1 cellular context compared by ENCODE assay signal in the genomic region with DNA sequence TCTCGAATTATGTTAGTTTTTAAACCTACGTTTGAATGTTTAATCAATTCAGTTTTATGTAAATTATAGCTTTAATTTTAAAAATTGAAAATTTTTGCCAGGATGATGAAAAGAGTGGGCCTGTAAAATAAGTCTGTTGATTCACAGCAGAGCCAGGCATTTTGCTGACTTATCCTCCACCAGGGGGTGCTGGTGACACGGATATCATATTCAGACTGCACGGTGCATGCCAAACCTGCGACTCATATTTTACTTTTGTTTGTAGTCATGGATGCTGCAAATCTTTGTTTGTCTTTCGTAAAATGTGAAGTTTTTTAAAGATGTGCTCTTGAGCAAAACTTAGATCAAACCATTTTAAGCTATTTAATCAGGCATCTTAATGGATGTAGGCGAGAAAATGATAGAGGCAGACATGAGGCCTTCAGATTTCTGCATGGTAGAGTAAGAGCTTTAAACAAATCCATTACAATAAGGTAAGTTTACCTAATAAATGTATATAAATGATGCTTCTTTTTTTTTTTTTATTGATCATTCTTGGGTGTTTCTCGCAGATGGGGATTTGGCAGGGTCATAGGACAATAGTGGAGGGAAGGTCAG.
TF ChIP-seq lines count a peak whose summit lies in the region.

No MANE protein-coding gene starts in this region.

TF ChIP-seq in HepG2, 621 proteins besides CTCF, POLR2A, EP300 and RAD21 (continues in another document):
- TF ChIP-seq FOXK2 (IDR thresholded peaks at IDR 0.05), result no peak
- TF ChIP-seq, protein P1, sequence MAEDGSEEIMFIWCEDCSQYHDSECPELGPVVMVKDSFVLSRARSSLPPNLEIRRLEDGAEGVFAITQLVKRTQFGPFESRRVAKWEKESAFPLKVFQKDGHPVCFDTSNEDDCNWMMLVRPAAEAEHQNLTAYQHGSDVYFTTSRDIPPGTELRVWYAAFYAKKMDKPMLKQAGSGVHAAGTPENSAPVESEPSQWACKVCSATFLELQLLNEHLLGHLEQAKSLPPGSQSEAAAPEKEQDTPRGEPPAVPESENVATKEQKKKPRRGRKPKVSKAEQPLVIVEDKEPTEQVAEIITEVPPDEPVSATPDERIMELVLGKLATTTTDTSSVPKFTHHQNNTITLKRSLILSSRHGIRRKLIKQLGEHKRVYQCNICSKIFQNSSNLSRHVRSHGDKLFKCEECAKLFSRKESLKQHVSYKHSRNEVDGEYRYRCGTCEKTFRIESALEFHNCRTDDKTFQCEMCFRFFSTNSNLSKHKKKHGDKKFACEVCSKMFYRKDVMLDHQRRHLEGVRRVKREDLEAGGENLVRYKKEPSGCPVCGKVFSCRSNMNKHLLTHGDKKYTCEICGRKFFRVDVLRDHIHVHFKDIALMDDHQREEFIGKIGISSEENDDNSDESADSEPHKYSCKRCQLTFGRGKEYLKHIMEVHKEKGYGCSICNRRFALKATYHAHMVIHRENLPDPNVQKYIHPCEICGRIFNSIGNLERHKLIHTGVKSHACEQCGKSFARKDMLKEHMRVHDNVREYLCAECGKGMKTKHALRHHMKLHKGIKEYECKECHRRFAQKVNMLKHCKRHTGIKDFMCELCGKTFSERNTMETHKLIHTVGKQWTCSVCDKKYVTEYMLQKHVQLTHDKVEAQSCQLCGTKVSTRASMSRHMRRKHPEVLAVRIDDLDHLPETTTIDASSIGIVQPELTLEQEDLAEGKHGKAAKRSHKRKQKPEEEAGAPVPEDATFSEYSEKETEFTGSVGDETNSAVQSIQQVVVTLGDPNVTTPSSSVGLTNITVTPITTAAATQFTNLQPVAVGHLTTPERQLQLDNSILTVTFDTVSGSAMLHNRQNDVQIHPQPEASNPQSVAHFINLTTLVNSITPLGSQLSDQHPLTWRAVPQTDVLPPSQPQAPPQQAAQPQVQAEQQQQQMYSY (CRISPR knock-in tag; IDR thresholded peaks at IDR 0.05), result no peak
- TF ChIP-seq ZNF780A (CRISPR knock-in tag; IDR thresholded peaks at IDR 0.05), result no peak
- no peak for TF ChIP-seq WIZ (CRISPR knock-in tag; IDR thresholded peaks at IDR 0.05)
- TF ChIP-seq, protein P2, sequence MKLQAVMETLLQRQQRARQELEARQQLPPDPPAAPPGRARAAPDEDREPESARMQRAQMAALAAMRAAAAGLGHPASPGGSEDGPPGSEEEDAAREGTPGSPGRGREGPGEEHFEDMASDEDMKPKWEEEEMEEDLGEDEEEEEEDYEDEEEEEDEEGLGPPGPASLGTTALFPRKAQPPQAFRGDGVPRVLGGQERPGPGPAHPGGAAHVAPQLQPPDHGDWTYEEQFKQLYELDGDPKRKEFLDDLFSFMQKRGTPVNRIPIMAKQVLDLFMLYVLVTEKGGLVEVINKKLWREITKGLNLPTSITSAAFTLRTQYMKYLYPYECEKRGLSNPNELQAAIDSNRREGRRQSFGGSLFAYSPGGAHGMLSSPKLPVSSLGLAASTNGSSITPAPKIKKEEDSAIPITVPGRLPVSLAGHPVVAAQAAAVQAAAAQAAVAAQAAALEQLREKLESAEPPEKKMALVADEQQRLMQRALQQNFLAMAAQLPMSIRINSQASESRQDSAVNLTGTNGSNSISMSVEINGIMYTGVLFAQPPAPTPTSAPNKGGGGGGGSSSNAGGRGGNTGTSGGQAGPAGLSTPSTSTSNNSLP (IDR thresholded peaks at IDR 0.05; ENCODE audit: low read depth, low read length), result 0 out of 2 replicates have a peak, but pooled peaks have one; percentile 29
- TF ChIP-seq SOX13 (IDR thresholded peaks at IDR 0.05), result no peak
- no peak for TF ChIP-seq SOX13 (CRISPR knock-in tag; conservative IDR thresholded peaks at IDR 0.05 in 1 of 2, IDR thresholded peaks at IDR 0.05 in 1 of 2)
- TF ChIP-seq, protein P3, sequence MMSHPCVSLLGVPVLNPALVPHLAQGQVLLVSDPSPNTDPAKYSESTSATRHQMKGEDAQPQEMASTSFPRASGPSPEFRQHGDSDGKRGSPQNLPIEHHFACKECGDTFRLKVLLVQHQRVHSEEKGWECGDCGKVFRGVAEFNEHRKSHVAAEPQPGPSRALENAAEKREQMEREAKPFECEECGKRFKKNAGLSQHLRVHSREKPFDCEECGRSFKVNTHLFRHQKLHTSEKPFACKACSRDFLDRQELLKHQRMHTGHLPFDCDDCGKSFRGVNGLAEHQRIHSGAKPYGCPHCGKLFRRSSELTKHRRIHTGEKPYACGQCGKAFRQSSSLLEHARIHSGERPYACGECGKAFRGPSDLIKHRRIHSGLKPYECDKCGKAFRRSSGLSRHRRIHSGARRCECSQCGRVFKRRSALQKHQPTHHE (CRISPR knock-in tag; IDR thresholded peaks at IDR 0.05; ENCODE audit: borderline replicate concordance), result no peak
- TF ChIP-seq, protein P4, sequence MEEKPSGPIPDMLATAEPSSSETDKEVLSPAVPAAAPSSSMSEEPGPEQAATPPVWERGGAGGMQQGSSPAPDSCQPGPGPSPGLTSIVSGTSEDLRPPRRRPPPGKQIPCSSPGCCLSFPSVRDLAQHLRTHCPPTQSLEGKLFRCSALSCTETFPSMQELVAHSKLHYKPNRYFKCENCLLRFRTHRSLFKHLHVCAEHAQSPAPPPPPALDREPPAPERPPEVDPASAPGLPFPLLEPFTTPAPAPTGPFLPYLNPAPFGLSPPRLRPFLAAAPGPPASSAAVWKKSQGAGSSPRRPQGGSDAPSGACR (CRISPR knock-in tag; IDR thresholded peaks at IDR 0.05), result no peak
- TF ChIP-seq MAFK (conservative IDR thresholded peaks at IDR 0.05 in 1 of 2, IDR thresholded peaks at IDR 0.05 in 1 of 2; ENCODE audit: low read length in 2 of 2), result 0 out of 4 replicates have a peak, but pooled peaks have one; percentile 4 to 13
- TF ChIP-seq ZNF792 (CRISPR knock-in tag; IDR thresholded peaks at IDR 0.05), result no peak
- peak; percentile 26; the same call in 1 of the 2 replicates for TF ChIP-seq FOXA3 (CRISPR knock-in tag; IDR thresholded peaks at IDR 0.05)
- no peak for TF ChIP-seq ZNF75D (CRISPR knock-in tag; IDR thresholded peaks at IDR 0.05; ENCODE audit: borderline replicate concordance)
- TF ChIP-seq, protein P5, sequence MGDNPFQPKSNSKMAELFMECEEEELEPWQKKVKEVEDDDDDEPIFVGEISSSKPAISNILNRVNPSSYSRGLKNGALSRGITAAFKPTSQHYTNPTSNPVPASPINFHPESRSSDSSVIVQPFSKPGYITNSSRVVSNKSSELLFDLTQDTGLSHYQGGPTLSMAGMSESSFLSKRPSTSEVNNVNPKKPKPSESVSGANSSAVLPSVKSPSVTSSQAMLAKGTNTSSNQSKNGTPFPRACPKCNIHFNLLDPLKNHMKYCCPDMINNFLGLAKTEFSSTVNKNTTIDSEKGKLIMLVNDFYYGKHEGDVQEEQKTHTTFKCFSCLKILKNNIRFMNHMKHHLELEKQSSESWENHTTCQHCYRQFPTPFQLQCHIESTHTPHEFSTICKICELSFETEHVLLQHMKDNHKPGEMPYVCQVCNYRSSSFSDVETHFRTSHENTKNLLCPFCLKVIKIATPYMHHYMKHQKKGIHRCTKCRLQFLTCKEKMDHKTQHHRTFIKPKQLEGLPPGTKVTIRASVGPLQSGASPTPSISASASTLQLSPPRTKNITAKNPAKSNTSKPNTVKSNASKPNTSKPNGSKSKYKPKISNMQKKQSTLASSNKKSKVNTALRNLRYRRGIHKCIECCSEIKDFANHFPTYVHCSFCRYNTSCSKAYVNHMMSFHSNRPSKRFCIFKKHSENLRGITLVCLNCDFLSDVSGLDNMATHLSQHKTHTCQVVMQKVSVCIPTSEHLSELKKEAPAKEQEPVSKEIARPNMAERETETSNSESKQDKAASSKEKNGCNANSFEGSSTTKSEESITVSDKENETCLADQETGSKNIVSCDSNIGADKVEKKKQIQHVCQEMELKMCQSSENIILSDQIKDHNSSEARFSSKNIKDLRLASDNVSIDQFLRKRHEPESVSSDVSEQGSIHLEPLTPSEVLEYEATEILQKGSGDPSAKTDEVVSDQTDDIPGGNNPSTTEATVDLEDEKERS (CRISPR knock-in tag; IDR thresholded peaks at IDR 0.05), result no peak
- no peak for TF ChIP-seq ZNF614 (CRISPR knock-in tag; IDR thresholded peaks at IDR 0.05; ENCODE audit: borderline replicate concordance)
- no peak for TF ChIP-seq ZNF30 (CRISPR knock-in tag; IDR thresholded peaks at IDR 0.05)
- no peak for TF ChIP-seq HMG20B (CRISPR knock-in tag; conservative IDR thresholded peaks at IDR 0.05)
- TF ChIP-seq, protein P6, sequence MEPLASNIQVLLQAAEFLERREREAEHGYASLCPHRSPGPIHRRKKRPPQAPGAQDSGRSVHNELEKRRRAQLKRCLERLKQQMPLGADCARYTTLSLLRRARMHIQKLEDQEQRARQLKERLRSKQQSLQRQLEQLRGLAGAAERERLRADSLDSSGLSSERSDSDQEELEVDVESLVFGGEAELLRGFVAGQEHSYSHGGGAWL (CRISPR knock-in tag; IDR thresholded peaks at IDR 0.05), result no peak
- TF ChIP-seq KDM1A (CRISPR knock-in tag; IDR thresholded peaks at IDR 0.05), result no peak
- TF ChIP-seq GPN1 (CRISPR knock-in tag; IDR thresholded peaks at IDR 0.05; ENCODE audit: borderline replicate concordance), result no peak
- TF ChIP-seq, protein P7, sequence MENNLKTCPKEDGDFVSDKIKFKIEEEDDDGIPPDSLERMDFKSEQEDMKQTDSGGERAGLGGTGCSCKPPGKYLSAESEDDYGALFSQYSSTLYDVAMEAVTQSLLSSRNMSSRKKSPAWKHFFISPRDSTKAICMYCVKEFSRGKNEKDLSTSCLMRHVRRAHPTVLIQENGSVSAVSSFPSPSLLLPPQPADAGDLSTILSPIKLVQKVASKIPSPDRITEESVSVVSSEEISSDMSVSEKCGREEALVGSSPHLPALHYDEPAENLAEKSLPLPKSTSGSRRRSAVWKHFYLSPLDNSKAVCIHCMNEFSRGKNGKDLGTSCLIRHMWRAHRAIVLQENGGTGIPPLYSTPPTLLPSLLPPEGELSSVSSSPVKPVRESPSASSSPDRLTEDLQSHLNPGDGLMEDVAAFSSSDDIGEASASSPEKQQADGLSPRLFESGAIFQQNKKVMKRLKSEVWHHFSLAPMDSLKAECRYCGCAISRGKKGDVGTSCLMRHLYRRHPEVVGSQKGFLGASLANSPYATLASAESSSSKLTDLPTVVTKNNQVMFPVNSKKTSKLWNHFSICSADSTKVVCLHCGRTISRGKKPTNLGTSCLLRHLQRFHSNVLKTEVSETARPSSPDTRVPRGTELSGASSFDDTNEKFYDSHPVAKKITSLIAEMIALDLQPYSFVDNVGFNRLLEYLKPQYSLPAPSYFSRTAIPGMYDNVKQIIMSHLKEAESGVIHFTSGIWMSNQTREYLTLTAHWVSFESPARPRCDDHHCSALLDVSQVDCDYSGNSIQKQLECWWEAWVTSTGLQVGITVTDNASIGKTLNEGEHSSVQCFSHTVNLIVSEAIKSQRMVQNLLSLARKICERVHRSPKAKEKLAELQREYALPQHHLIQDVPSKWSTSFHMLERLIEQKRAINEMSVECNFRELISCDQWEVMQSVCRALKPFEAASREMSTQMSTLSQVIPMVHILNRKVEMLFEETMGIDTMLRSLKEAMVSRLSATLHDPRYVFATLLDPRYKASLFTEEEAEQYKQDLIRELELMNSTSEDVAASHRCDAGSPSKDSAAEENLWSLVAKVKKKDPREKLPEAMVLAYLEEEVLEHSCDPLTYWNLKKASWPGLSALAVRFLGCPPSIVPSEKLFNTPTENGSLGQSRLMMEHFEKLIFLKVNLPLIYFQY (CRISPR knock-in tag; IDR thresholded peaks at IDR 0.05; ENCODE audit: borderline replicate concordance), result no peak
- TF ChIP-seq STAT5B (CRISPR knock-in tag; IDR thresholded peaks at IDR 0.05), result no peak
- no peak for TF ChIP-seq ZNF510 (CRISPR knock-in tag; IDR thresholded peaks at IDR 0.05; ENCODE audit: low read depth)
- peak; percentile 19 for TF ChIP-seq TEAD3 (CRISPR knock-in tag; optimal IDR thresholded peaks at IDR 0.05; ENCODE audit: borderline replicate concordance)
- TF ChIP-seq SAP130 (CRISPR knock-in tag; IDR thresholded peaks at IDR 0.05; ENCODE audit: low read depth), result no peak
- no peak for TF ChIP-seq CEBPG (CRISPR knock-in tag; IDR thresholded peaks at IDR 0.05)
- TF ChIP-seq, protein P8, sequence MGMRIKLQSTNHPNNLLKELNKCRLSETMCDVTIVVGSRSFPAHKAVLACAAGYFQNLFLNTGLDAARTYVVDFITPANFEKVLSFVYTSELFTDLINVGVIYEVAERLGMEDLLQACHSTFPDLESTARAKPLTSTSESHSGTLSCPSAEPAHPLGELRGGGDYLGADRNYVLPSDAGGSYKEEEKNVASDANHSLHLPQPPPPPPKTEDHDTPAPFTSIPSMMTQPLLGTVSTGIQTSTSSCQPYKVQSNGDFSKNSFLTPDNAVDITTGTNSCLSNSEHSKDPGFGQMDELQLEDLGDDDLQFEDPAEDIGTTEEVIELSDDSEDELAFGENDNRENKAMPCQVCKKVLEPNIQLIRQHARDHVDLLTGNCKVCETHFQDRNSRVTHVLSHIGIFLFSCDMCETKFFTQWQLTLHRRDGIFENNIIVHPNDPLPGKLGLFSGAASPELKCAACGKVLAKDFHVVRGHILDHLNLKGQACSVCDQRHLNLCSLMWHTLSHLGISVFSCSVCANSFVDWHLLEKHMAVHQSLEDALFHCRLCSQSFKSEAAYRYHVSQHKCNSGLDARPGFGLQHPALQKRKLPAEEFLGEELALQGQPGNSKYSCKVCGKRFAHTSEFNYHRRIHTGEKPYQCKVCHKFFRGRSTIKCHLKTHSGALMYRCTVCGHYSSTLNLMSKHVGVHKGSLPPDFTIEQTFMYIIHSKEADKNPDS (CRISPR knock-in tag; IDR thresholded peaks at IDR 0.05), result no peak
- TF ChIP-seq POLR2AphosphoS5 (IDR thresholded peaks at IDR 0.05; ENCODE audit: low read depth, low read length), result no peak
- TF ChIP-seq ZNF17 (CRISPR knock-in tag; IDR thresholded peaks at IDR 0.05), result no peak
- TF ChIP-seq ZNF615 (CRISPR knock-in tag; IDR thresholded peaks at IDR 0.05; ENCODE audit: borderline replicate concordance), result no peak
- TF ChIP-seq ZNF367 (CRISPR knock-in tag; IDR thresholded peaks at IDR 0.05; ENCODE audit: borderline replicate concordance), result no peak
- TF ChIP-seq, protein P9, sequence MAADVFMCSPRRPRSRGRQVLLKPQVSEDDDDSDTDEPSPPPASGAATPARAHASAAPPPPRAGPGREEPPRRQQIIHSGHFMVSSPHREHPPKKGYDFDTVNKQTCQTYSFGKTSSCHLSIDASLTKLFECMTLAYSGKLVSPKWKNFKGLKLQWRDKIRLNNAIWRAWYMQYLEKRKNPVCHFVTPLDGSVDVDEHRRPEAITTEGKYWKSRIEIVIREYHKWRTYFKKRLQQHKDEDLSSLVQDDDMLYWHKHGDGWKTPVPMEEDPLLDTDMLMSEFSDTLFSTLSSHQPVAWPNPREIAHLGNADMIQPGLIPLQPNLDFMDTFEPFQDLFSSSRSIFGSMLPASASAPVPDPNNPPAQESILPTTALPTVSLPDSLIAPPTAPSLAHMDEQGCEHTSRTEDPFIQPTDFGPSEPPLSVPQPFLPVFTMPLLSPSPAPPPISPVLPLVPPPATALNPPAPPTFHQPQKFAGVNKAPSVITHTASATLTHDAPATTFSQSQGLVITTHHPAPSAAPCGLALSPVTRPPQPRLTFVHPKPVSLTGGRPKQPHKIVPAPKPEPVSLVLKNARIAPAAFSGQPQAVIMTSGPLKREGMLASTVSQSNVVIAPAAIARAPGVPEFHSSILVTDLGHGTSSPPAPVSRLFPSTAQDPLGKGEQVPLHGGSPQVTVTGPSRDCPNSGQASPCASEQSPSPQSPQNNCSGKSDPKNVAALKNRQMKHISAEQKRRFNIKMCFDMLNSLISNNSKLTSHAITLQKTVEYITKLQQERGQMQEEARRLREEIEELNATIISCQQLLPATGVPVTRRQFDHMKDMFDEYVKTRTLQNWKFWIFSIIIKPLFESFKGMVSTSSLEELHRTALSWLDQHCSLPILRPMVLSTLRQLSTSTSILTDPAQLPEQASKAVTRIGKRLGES (CRISPR knock-in tag; IDR thresholded peaks at IDR 0.05; ENCODE audit: borderline replicate concordance), result no peak
- no peak for TF ChIP-seq ZNF746 (CRISPR knock-in tag; IDR thresholded peaks at IDR 0.05)
- no peak for TF ChIP-seq ZNF598 (CRISPR knock-in tag; IDR thresholded peaks at IDR 0.05; ENCODE audit: borderline replicate concordance)
